Comparison of ENCODE assay signal across 16 cellular contexts in the genomic region with DNA sequence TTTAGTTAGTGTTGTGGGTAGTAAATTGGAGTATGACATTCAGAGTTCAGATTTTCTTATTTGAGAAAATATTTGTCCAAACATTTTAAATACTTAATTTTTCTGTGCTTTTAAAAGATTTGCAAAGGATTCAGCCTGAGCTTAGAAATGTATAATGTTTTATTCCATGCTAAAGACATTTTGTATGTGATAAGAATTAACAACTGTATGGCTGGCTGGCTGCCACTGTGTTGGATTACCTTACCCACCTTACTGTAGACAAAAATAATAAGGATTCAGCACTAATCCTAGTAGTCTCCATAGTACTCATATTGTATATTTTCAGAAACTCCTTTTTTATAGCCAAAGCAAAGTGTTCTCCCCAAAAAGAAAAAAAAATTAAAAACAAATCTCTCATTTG.
"Had no signal": no experiment of that assay in that cellular context is flagged by ENCODE, and none has a peak within 500 bp of the region (broad histone marks: within the 10 kb centered on the region; RNA-seq: fewer than 3 reads in every experiment).

No MANE protein-coding gene starts in this region.

- H3K36me3 ChIP-seq: gastrocnemius medialis, left lung, upper lobe of right lung had no signal

- H3K4me3 Mint-ChIP-seq: activated CD8-positive, alpha-beta memory T cell treated with anti-CD3 and anti-CD28 coated beads, Interleukin-2, amount 10 ng/mL, durations not matched to agents 7 days and 5 days; activated T-cell treated with anti-CD3 and anti-CD28 coated beads, Interleukin-2, amount 50 U/mL, for 24 hours; natural killer cell treated with Interleukin-12 subunit alpha and Interleukin-12 subunit beta and Interleukin-15 and Interleukin-18, amount 100 ng/mL, for 72 hours; stimulated activated naive CD8-positive, alpha-beta T cell treated with anti-CD3 and anti-CD28 coated beads, Interleukin-15, Interleukin-2, amounts not matched to agents 100 ng/mL and 50 ng/mL, for 24 hours; T-helper 2 cell treated with Interferon-gamma antibody and Interleukin-4, amounts not matched to agents 5 μg/mL and 100 μg/mL, for 36 hours had no signal

- H3K4me1 ChIP-seq: gastrocnemius medialis, psoas muscle had no signal

- H3K27ac Mint-ChIP-seq: activated CD8-positive, alpha-beta memory T cell treated with anti-CD3 and anti-CD28 coated beads, Interleukin-2, amount 10 ng/mL, durations not matched to agents 7 days and 5 days; activated naive CD4-positive, alpha-beta T cell treated with anti-CD3 and anti-CD28 coated beads, Interleukin-2, amount 50 U/mL, for 72 hours; activated T-cell treated with anti-CD3 and anti-CD28 coated beads, Interleukin-2, amount 50 U/mL, for 24 hours; natural killer cell treated with Interleukin-12 subunit alpha and Interleukin-12 subunit beta and Interleukin-15 and Interleukin-18, amount 100 ng/mL, for 72 hours; stimulated activated naive CD8-positive, alpha-beta T cell treated with anti-CD3 and anti-CD28 coated beads, Interleukin-15, Interleukin-2, amounts not matched to agents 100 ng/mL and 50 ng/mL, for 24 hours; T-helper 2 cell treated with Interferon-gamma antibody and Interleukin-4, amounts not matched to agents 5 μg/mL and 100 μg/mL, for 36 hours had no signal

- H3K9me3 ChIP-seq: gastrocnemius medialis, left lung, psoas muscle, testis, upper lobe of right lung had no signal

- H3K27ac ChIP-seq: gastrocnemius medialis, left lung, psoas muscle, testis, upper lobe of right lung had no signal

- H3K9me3 Mint-ChIP-seq: activated naive CD4-positive, alpha-beta T cell treated with anti-CD3 and anti-CD28 coated beads, Interleukin-2, amount 50 U/mL, for 72 hours; activated T-cell treated with anti-CD3 and anti-CD28 coated beads, Interleukin-2, amount 50 U/mL, for 24 hours; natural killer cell treated with Interleukin-12 subunit alpha and Interleukin-12 subunit beta and Interleukin-15 and Interleukin-18, amount 100 ng/mL, for 72 hours; stimulated activated naive CD8-positive, alpha-beta T cell treated with anti-CD3 and anti-CD28 coated beads, Interleukin-15, Interleukin-2, amounts not matched to agents 100 ng/mL and 50 ng/mL, for 24 hours; T-helper 2 cell treated with Interferon-gamma antibody and Interleukin-4, amounts not matched to agents 5 μg/mL and 100 μg/mL, for 36 hours had no signal

- H3K27me3 Mint-ChIP-seq: activated CD8-positive, alpha-beta memory T cell treated with anti-CD3 and anti-CD28 coated beads, Interleukin-2, amount 10 ng/mL, durations not matched to agents 7 days and 5 days; activated T-cell treated with anti-CD3 and anti-CD28 coated beads, Interleukin-2, amount 50 U/mL, for 24 hours; natural killer cell treated with Interleukin-12 subunit alpha and Interleukin-12 subunit beta and Interleukin-15 and Interleukin-18, amount 100 ng/mL, for 72 hours; stimulated activated naive CD8-positive, alpha-beta T cell treated with anti-CD3 and anti-CD28 coated beads, Interleukin-15, Interleukin-2, amounts not matched to agents 100 ng/mL and 50 ng/mL, for 24 hours had no signal

- DNase-seq: activated CD4-positive, alpha-beta T cell treated with anti-CD3 and anti-CD28 coated beads, Interleukin-2, amount 50 U/mL, for 48 hours; activated CD4-positive, CD25-positive, alpha-beta regulatory T cell treated with anti-CD3 and anti-CD28 coated beads, Interleukin-2, amount 50 U/mL, for 72 hours; activated CD8-positive, alpha-beta memory T cell treated with anti-CD3 and anti-CD28 coated beads, Interleukin-2, amount 10 ng/mL, durations not matched to agents 7 days and 5 days; activated effector memory CD4-positive, alpha-beta T cell treated with Interleukin-2 at 50 U/mL for 16 hours; activated T-cell treated with anti-CD3 and anti-CD28 coated beads, Interleukin-2, amount 50 U/mL, for 24 hours; gastrocnemius medialis; left lung; occipital lobe; psoas muscle; stimulated activated CD4-positive, alpha-beta T cell treated with anti-CD3 and anti-CD28 coated beads, Interleukin-4, amount 100 ng/mL, for 1 hour; testis; upper lobe of right lung had no signal

- H3K4me3 ChIP-seq: gastrocnemius medialis, left lung, psoas muscle, testis, upper lobe of right lung had no signal

- H3K27me3 ChIP-seq: gastrocnemius medialis, left lung, testis, upper lobe of right lung had no signal

- H3K36me3 Mint-ChIP-seq: activated naive CD4-positive, alpha-beta T cell treated with anti-CD3 and anti-CD28 coated beads, Interleukin-2, amount 50 U/mL, for 72 hours; natural killer cell treated with Interleukin-12 subunit alpha and Interleukin-12 subunit beta and Interleukin-15 and Interleukin-18, amount 100 ng/mL, for 72 hours had no signal
